8 cellular contexts compared by ENCODE assay signal in genomic region chr7:66682350-66683093, GRCh38. TPM values are rescaled to one million over a fixed set of nuclear protein-coding genes. Genes with fewer than 3 reads are reported as not detected.
DNase-seq lines count a peak whose midpoint lies in the region; ATAC-seq lines count a peak whose summit lies in the region.

No MANE protein-coding gene starts in this region.

- peak in 1 of 5 donors; percentile 45 for DNase-seq in CD4-positive, alpha-beta memory T cell
- DNase-seq in activated naive CD4-positive, alpha-beta T cell treated with anti-CD3 and anti-CD28 coated beads, Interleukin-2, amount 50 U/mL, for 72 hours (ENCODE audit: low spot score in 2 of 2): peak in 1 of 2 donors; percentile 57
- DNase-seq in right cardiac atrium (peak; percentile 52 to 74 (median 58)), NCI-H774 (lab: John Stamatoyannopoulos, UW) (no peak), NCI-H524 treated with DMSO at 0.1 percent for 48 hours (lab: John Stamatoyannopoulos, UW) (no peak)

- H3K36me3 Mint-ChIP-seq in CD4-positive, alpha-beta memory T cell: peaks cover 0 to 5% of the 10 kb centered on the region in 2 donors
- H3K36me3 Mint-ChIP-seq in activated naive CD4-positive, alpha-beta T cell treated with anti-CD3 and anti-CD28 coated beads, Interleukin-2, amount 50 U/mL, for 72 hours: peaks cover 0 to 6% of the 10 kb centered on the region in 2 donors

- POLR2A ChIA-PET in CD4-positive, alpha-beta memory T cell (lab: Charles Lee; ENCODE audit: partially characterized antibody): interaction anchor here (1.1 to 2.4 kb wide), 8 partner anchors 12 to 239 kb away, joined by 3 to 26 read pairs (median 6); partner anchors contain the start of genes KCTD7, RABGEF1 and TMEM248

- peak overlapping the region; percentile 83 to 99 (median 92) for H3K4me3 Mint-ChIP-seq in CD4-positive, alpha-beta memory T cell

- H3K27me3 ChIP-seq in CD4-positive, alpha-beta memory T cell (ENCODE audit: insufficient read depth, low read length): no peaks in the 10 kb centered on the region
- H3K27me3 ChIP-seq in right cardiac atrium (ENCODE audit: control insufficient read depth, insufficient read depth) (no peaks in the 10 kb centered on the region), skeletal muscle satellite cell (ENCODE audit: control insufficient read depth, insufficient read depth, low read length) (no peaks in the 10 kb centered on the region)

- WGBS in right cardiac atrium: 2% methylated on average over 66 of the region's 66 CpGs

- ATAC-seq in GM19328 (IDR thresholded peaks at IDR 0.05; ENCODE audit: unreplicated experiment): peak; percentile 19
- ATAC-seq in HG03457 (IDR thresholded peaks at IDR 0.05; ENCODE audit: unreplicated experiment): peak; percentile 11
- peak in 1 of 2 donors; percentile 33 for ATAC-seq in activated naive CD4-positive, alpha-beta T cell treated with anti-CD3 and anti-CD28 coated beads, Interleukin-2, amount 50 U/mL, for 72 hours
- ATAC-seq in right cardiac atrium: peak; percentile 48 to 65

- peaks cover 14 to 38% (median 26%) of the 10 kb centered on the region in 4 donors for H3K4me1 Mint-ChIP-seq in CD4-positive, alpha-beta memory T cell

- H3K9me3 ChIP-seq in CD4-positive, alpha-beta memory T cell (ENCODE audit: control insufficient read depth in 1 of 2, low read length in 2 of 2): no peaks in the 10 kb centered on the region
- no peaks in the 10 kb centered on the region for H3K9me3 ChIP-seq in right cardiac atrium (ENCODE audit: control insufficient read depth, low read length)
- no peaks in the 10 kb centered on the region for H3K9me3 ChIP-seq in skeletal muscle satellite cell (replicated peaks; ENCODE audit: low read length)

- peak overlapping the region; percentile 90 for H3K9ac ChIP-seq in skeletal muscle satellite cell (ENCODE audit: low read depth, low read length)

- CTCF ChIA-PET in CD4-positive, alpha-beta memory T cell (lab: Charles Lee; ENCODE audit: partially characterized antibody): no interaction called here

- H3K27ac Mint-ChIP-seq in CD4-positive, alpha-beta memory T cell: peak overlapping the region in 6 of 7 donors; percentile 95 to 99 (median 98)
- H3K27ac Mint-ChIP-seq in activated naive CD4-positive, alpha-beta T cell treated with anti-CD3 and anti-CD28 coated beads, Interleukin-2, amount 50 U/mL, for 72 hours: peak overlapping the region; percentile 72 to 98

- H3K36me3 ChIP-seq in CD4-positive, alpha-beta memory T cell (ENCODE audit: insufficient read depth, low read length): no peaks in the 10 kb centered on the region
- peaks cover 4% of the 10 kb centered on the region for H3K36me3 ChIP-seq in skeletal muscle satellite cell (ENCODE audit: insufficient read depth, low read length)

- peak overlapping the region; percentile 99 for H3K27ac ChIP-seq in CD4-positive, alpha-beta memory T cell (ENCODE audit: low read depth, low read length)
- peak overlapping the region; percentile 34 for H3K27ac ChIP-seq in right cardiac atrium (ENCODE audit: low read length)

- peaks cover 18% of the 10 kb centered on the region for H3K4me1 ChIP-seq in CD4-positive, alpha-beta memory T cell (ENCODE audit: insufficient read depth, low read length)
- H3K4me1 ChIP-seq in right cardiac atrium (ENCODE audit: control insufficient read depth, insufficient read depth, low read length) (no peaks in the 10 kb centered on the region), skeletal muscle satellite cell (ENCODE audit: control insufficient read depth, insufficient read depth, low read length) (peaks cover 10% of the 10 kb centered on the region)

- peak overlapping the region; percentile 78 to 84 for H3K4me3 ChIP-seq in CD4-positive, alpha-beta memory T cell (ENCODE audit: low read length in 2 of 2)
- H3K4me3 ChIP-seq in right cardiac atrium (ENCODE audit: low read length) (peak overlapping the region; percentile 72), skeletal muscle satellite cell (ENCODE audit: low read length) (peak overlapping the region; percentile 71)

- H3K4me2 ChIP-seq in skeletal muscle satellite cell (ENCODE audit: low read length): peak overlapping the region; percentile 87

- no peaks in the 10 kb centered on the region for H3K27me3 Mint-ChIP-seq in CD4-positive, alpha-beta memory T cell

- intact Hi-C loops in CD4-positive, alpha-beta memory T cell (cut with micrococcal nuclease): loop anchor here (1.0 to 5.0 kb wide), 8 partner anchors 28 to 240 kb away; partner anchors contain the start of genes KCTD7, RABGEF1 and TMEM248
- intact Hi-C loops in right cardiac atrium (cut with DNase I): no loop called here

- peaks cover 0 to 3% (median 0%) of the 10 kb centered on the region in 8 donors for H3K9me3 Mint-ChIP-seq in CD4-positive, alpha-beta memory T cell
- H3K9me3 Mint-ChIP-seq in activated naive CD4-positive, alpha-beta T cell treated with anti-CD3 and anti-CD28 coated beads, Interleukin-2, amount 50 U/mL, for 72 hours: peaks cover 0 to 4% of the 10 kb centered on the region in 2 donors

RNA-seq across cellular contexts. Expression of gene KCTD7, which starts 53.8 kb away (rescaled TPM):
- 10 to 100 TPM; 57.3 to 63.8 TPM for total RNA-seq in CD4-positive, alpha-beta memory T cell
- 10 to 100 TPM; 10.1 to 22.2 TPM for polyA plus RNA-seq in CD4-positive, alpha-beta memory T cell
- total RNA-seq in activated naive CD4-positive, alpha-beta T cell treated with anti-CD3 and anti-CD28 coated beads, Interleukin-2, amount 50 U/mL, for 72 hours: 10 to 100 TPM in 1 of 2 donors, 1 to 10 TPM in 1; 8.2 to 11.3 TPM
- total RNA-seq in right cardiac atrium: 10 to 100 TPM in 2 of 4 donors, 1 to 10 TPM in 2; 5.9 to 13.2 (median 10.2) TPM
- polyA plus RNA-seq in right cardiac atrium: 8.5 TPM
- 5.1 and 7.6 TPM in 2 replicates for total RNA-seq in skeletal muscle satellite cell (2012; rRNA removed)

RNA-seq across cellular contexts. Expression of gene RABGEF1, which starts 58.0 kb away (rescaled TPM):
- total RNA-seq in CD4-positive, alpha-beta memory T cell: 10 to 100 TPM; 23.0 to 28.6 TPM
- polyA plus RNA-seq in CD4-positive, alpha-beta memory T cell: 10 to 100 TPM; 16.2 to 21.9 TPM
- 10 to 100 TPM; 21.5 to 23.0 TPM for total RNA-seq in activated naive CD4-positive, alpha-beta T cell treated with anti-CD3 and anti-CD28 coated beads, Interleukin-2, amount 50 U/mL, for 72 hours
- 10 to 100 TPM; 11.4 to 19.0 (median 16.5) TPM for total RNA-seq in right cardiac atrium
- polyA plus RNA-seq in right cardiac atrium: 7.7 TPM
- total RNA-seq in skeletal muscle satellite cell (2012; rRNA removed): 44.1 and 48.7 TPM in 2 replicates

Comparison
In these comparisons a context has a peak if more than half of its experiments do, and no peak if none do; other contexts are left out.
1. DNase-seq: peak in right cardiac atrium (3 of 3); none in NCI-H774 (single experiment) and NCI-H524 treated with DMSO at 0.1 percent for 48 hours (single experiment).
2. RNA of gene KCTD7, which starts 53.8 kb away (total RNA-seq): 57.3 to 63.8 TPM in CD4-positive, alpha-beta memory T cell; 8.2 to 11.3 TPM in activated naive CD4-positive, alpha-beta T cell treated with anti-CD3 and anti-CD28 coated beads, Interleukin-2, amount 50 U/mL, for 72 hours and 5.9 to 13.2 TPM in right cardiac atrium; every median in the first group is over 4 times any median in the second.
3. Peak in every context shown above with its lines, with median percentiles within 50 percentile points of each other: H3K4me3 ChIP-seq.